8 cellular contexts compared by ENCODE assay signal in the genomic region with DNA sequence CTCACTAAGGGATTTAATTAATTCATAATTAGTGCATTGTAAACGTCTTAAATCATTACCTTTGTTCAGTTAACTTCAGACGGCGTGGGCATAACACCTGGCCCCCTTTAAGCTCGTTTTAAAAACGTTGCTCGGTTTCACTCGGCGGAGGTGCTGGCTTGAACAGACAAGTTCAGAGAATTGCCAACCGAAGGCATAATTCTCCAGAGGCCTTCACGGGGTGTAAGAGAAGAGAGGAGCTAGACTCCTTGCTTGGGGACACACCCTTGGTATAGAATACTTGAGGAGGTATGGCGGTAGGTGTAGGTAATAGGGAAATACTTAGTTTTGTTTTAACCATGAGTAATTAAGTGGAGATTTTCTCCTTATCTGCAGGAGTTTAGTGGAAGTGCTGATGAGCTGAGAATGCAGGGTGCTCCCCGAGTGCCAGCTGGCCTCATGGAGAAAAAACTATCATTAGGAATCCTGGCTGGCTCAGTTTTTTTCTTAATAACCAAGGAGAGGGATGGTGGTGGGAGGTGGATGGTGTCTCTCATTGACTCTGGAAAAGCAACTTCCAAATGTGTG. TPM values are rescaled to one million over a fixed set of nuclear protein-coding genes. Genes with fewer than 3 reads are reported as not detected.
DNase-seq lines count a peak whose midpoint lies in the region; ATAC-seq, FAIRE-seq and TF ChIP-seq lines count a peak whose summit lies in the region.

No MANE protein-coding gene starts in this region.

- H3K27ac Mint-ChIP-seq in mesothelial cell of epicardium = peak overlapping the region; percentile 75

- H3K27ac ChIP-seq in ACC112 (ENCODE audit: low read depth, low read length) = no peak overlapping the region

- H3K9me3 Mint-ChIP-seq in mesothelial cell of epicardium = peaks cover 8% of the 10 kb centered on the region

- H3K79me2 ChIP-seq in ACC112 (ENCODE audit: control insufficient read depth, insufficient read depth, low read length, unreplicated experiment) = peaks cover 27% of the 10 kb centered on the region

- H3K4me3 ChIP-seq in ACC112 (ENCODE audit: low read depth, low read length) (peak overlapping the region; percentile 88), bronchial epithelial cell (ENCODE audit: low read depth, low read length) (peak overlapping the region; percentile 81)

- no peak for TF ChIP-seq CTCF in bronchial epithelial cell (IDR thresholded peaks at IDR 0.05; ENCODE audit: insufficient read depth, low read length, severe bottlenecking)
- no peak for TF ChIP-seq CTCF in mesothelial cell of epicardium (IDR thresholded peaks at IDR 0.05; ENCODE audit: unreplicated experiment)

- peaks cover 10% of the 10 kb centered on the region for H3K4me1 Mint-ChIP-seq in mesothelial cell of epicardium

- H3K36me3 ChIP-seq in ACC112 (ENCODE audit: insufficient read depth, low read length) = no peaks in the 10 kb centered on the region
- no peaks in the 10 kb centered on the region for H3K36me3 ChIP-seq in bronchial epithelial cell (ENCODE audit: control insufficient read depth, insufficient read depth, low read length)

- no peaks in the 10 kb centered on the region for H3K4me1 ChIP-seq in ACC112 (ENCODE audit: control insufficient read depth, insufficient read depth, low read length, unreplicated experiment)

- ATAC-seq in HG03521 (IDR thresholded peaks at IDR 0.05; ENCODE audit: unreplicated experiment) = no peak

- FAIRE-seq in bronchial epithelial cell (lab: Jason Lieb, UNC) = no peak

- H2AFZ ChIP-seq in ACC112 (ENCODE audit: low read length, unreplicated experiment) = peak overlapping the region; percentile 64

- no peaks in the 10 kb centered on the region for H3K27me3 Mint-ChIP-seq in mesothelial cell of epicardium (ENCODE audit: low read depth)

- H3K36me3 Mint-ChIP-seq in mesothelial cell of epicardium = peaks cover 2% of the 10 kb centered on the region

- peak overlapping the region; percentile 77 for H3K4me3 Mint-ChIP-seq in mesothelial cell of epicardium

- H3K27me3 ChIP-seq in ACC112 (ENCODE audit: insufficient read depth, low read length) = no peaks in the 10 kb centered on the region
- no peaks in the 10 kb centered on the region for H3K27me3 ChIP-seq in bronchial epithelial cell (ENCODE audit: control insufficient read depth, insufficient read depth, low read length)

- peak; percentile 29 for DNase-seq in LHCN-M2 (ENCODE audit: low read depth)
- DNase-seq in bronchial epithelial cell (ENCODE audit: low read depth) = peak; percentile 46
- no peak for DNase-seq in mesothelial cell of epicardium (ENCODE audit: low spot score in 2 of 2, unreplicated experiment in 2 of 2)
- no peak for DNase-seq in stimulated activated CD4-positive, alpha-beta T cell treated with anti-CD3 and anti-CD28 coated beads, Interleukin-15, amount 100 ng/mL, for 24 hours
- no peak for DNase-seq in activated CD4-positive, alpha-beta T cell treated with anti-CD3 and anti-CD28 coated beads for 1 hour
- no peak for DNase-seq in activated CD4-positive, alpha-beta T cell treated with anti-CD3 and anti-CD28 coated beads for 4 hours

RNA-seq across cellular contexts. Expression of a gene that starts 0.9 kb away (rescaled TPM):
- 21.9 and 27.8 TPM in 2 replicates for total RNA-seq in LHCN-M2 (2014; rRNA removed)
- polyA plus RNA-seq in LHCN-M2 (2012) = 17.7 TPM
- 9.1 and 13.4 TPM in 2 replicates for total RNA-seq in bronchial epithelial cell
- 23.5 to 25.6 TPM (median 23.6 TPM) in 3 replicates for total RNA-seq in mesothelial cell of epicardium

RNA-seq across cellular contexts. Expression of a gene that starts 59.6 kb away (rescaled TPM):
- total RNA-seq in LHCN-M2 (2014; rRNA removed) (20.8 and 22.8 TPM in 2 replicates), bronchial epithelial cell (not detected in 2 replicates), mesothelial cell of epicardium (1.3 to 1.8 TPM (median 1.7 TPM) in 3 replicates)
- 8.9 TPM for polyA plus RNA-seq in LHCN-M2 (2012)

Comparison
In these comparisons a context has a peak if more than half of its experiments do, and no peak if none do; other contexts are left out.
1. DNase-seq: peak in LHCN-M2 (single experiment) and bronchial epithelial cell (single experiment); none in mesothelial cell of epicardium (0 of 2), stimulated activated CD4-positive, alpha-beta T cell treated with anti-CD3 and anti-CD28 coated beads, Interleukin-15, amount 100 ng/mL, for 24 hours (single experiment), activated CD4-positive, alpha-beta T cell treated with anti-CD3 and anti-CD28 coated beads for 1 hour (single experiment) and activated CD4-positive, alpha-beta T cell treated with anti-CD3 and anti-CD28 coated beads for 4 hours (0 of 2).